In the genomic region with DNA sequence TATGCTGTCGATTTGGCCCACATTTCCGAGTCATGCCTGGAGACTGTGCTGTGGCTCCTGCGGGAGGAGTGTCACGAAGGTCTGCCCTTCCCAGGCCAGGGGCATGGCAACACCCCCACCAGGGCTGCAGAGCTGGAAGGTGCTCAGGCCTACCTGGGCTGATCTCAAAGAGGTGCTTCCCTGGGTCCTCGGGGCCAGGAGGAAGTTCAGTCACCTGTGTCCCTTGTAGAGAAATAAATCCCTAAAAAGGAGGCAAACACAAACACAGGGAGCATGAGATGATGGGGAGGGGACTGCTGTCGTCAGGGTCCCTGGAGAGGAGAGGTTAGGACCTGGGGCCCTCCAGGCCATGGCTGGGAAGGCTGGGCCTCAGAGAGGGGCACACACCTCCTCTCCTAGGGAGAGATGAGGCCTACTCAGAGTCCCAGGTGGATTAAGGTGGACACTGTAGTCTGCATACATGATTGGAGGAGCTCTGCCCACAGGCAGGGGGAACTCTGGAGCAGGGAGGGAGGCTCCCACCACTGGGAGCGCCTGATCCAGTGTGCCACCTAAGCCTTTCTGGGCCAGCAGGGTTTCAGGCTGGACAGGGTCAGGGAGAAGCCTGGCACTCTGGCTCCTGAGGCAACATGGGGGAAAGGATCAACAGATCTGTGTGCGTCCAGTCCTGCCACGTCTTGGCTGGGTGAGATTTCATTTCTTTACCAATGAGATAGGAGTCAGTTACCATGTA, we compare ENCODE assay signal across 1 cellular context.
TF ChIP-seq lines count a peak whose summit lies in the region.

No MANE protein-coding gene starts in this region.

TF ChIP-seq in HepG2, 621 proteins besides CTCF, POLR2A, EP300 and RAD21:
- TF ChIP-seq FOXK1 (CRISPR knock-in tag; IDR thresholded peaks at IDR 0.05; ENCODE audit: borderline replicate concordance, low read depth) (no peak), MEIS2 (CRISPR knock-in tag; IDR thresholded peaks at IDR 0.05) (no peak), ZNF607 (CRISPR knock-in tag; IDR thresholded peaks at IDR 0.05; ENCODE audit: borderline replicate concordance) (no peak), NFE2L2 (IDR thresholded peaks at IDR 0.05; ENCODE audit: low read length) (no peak), MBD4 (IDR thresholded peaks at IDR 0.05; ENCODE audit: borderline replicate concordance, low read length) (no peak), NFE2L1 (CRISPR knock-in tag; IDR thresholded peaks at IDR 0.05; ENCODE audit: borderline replicate concordance) (no peak), PCBP1 (IDR thresholded peaks at IDR 0.05; ENCODE audit: borderline replicate concordance, low read depth, low read length) (no peak), ZNF891 (CRISPR knock-in tag; IDR thresholded peaks at IDR 0.05) (no peak), ZNF740 (CRISPR knock-in tag; IDR thresholded peaks at IDR 0.05) (no peak), ZNF703 (CRISPR knock-in tag; IDR thresholded peaks at IDR 0.05; ENCODE audit: borderline replicate concordance) (no peak), PAWR (CRISPR knock-in tag; IDR thresholded peaks at IDR 0.05; ENCODE audit: borderline replicate concordance) (no peak), EZH2 (conservative IDR thresholded peaks at IDR 0.05; ENCODE audit: low read depth, low read length) (no peak), NR2C2 (CRISPR knock-in tag; IDR thresholded peaks at IDR 0.05; ENCODE audit: borderline replicate concordance) (no peak)
- TF ChIP-seq, protein P1, sequence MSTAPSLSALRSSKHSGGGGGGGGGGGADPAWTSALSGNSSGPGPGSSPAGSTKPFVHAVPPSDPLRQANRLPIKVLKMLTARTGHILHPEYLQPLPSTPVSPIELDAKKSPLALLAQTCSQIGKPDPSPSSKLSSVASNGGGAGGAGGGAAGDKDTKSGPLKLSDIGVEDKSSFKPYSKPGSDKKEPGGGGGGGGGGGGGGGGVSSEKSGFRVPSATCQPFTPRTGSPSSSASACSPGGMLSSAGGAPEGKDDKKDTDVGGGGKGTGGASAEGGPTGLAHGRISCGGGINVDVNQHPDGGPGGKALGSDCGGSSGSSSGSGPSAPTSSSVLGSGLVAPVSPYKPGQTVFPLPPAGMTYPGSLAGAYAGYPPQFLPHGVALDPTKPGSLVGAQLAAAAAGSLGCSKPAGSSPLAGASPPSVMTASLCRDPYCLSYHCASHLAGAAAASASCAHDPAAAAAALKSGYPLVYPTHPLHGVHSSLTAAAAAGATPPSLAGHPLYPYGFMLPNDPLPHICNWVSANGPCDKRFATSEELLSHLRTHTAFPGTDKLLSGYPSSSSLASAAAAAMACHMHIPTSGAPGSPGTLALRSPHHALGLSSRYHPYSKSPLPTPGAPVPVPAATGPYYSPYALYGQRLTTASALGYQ (CRISPR knock-in tag; IDR thresholded peaks at IDR 0.05): no peak
